Comparison of ENCODE assay signal across 9 cellular contexts in the genomic region with DNA sequence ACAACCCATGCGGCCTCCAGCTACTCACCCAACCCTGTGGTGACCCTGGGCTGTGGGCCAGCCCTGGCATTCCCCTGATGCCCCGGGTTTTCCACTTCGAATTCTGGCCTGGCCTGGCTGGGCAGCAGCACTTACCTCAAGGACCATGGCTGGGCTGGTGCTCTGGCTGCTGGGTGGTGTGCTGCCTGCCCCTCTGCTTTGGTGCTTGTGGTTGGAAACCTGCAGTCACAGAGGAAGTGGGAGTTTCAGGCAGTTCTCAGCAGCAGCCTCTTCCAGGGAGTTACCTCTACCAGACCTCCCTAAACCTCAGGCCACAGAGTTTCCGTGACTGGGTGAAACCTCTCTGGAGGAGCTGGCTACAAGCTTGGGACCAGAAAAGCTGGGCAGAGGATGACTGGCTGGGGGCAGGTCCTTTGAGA.
DNase-seq lines count a peak whose midpoint lies in the region; ATAC-seq, FAIRE-seq and TF ChIP-seq lines count a peak whose summit lies in the region.
"Had no signal": no experiment of that assay in that cellular context is flagged by ENCODE, and none has a peak within 500 bp of the region (broad histone marks: within the 10 kb centered on the region; RNA-seq: fewer than 3 reads in every experiment).

A gene (minus strand): TSS at position 209 of the 419 bp plus-strand sequence. CDS start 62 bp downstream, at position 147.

- in situ Hi-C loops in GM13976 (cut with MboI; ENCODE audit: low sequenced_read_pairs, unreplicated experiment) = no loop called here

- peak; percentile 58 for DNase-seq in GM13976 (ENCODE audit: low spot score)
- peak; percentile 43 for DNase-seq in RCC 7860 (ENCODE audit: low spot score)
- peak; percentile 86 for DNase-seq in activated effector memory CD4-positive, alpha-beta T cell treated with anti-CD3 and anti-CD28 coated beads, Interleukin-2, amount 50 U/mL, for 16 hours
- peak; percentile 40 to 66 for DNase-seq in stimulated activated CD4-positive, alpha-beta T cell treated with anti-CD3 and anti-CD28 coated beads, Interleukin-12 subunit alpha, Interleukin-12 subunit beta, amount 100 ng/mL, for 24 hours (ENCODE audit: low read depth in 2 of 2)
- no peak for DNase-seq in globus pallidus (ENCODE audit: low spot score)
- no peak for DNase-seq in SHP77 treated with DMSO at 0.1 percent for 48 hours (lab: John Stamatoyannopoulos, UW)
- DNase-seq in NCI-H69 (lab: John Stamatoyannopoulos, UW) = no peak

- ATAC-seq in HG02763 (IDR thresholded peaks at IDR 0.05; ENCODE audit: unreplicated experiment) = peak; percentile 58

- no peak for FAIRE-seq in RCC 7860 (lab: Jason Lieb, UNC)
- FAIRE-seq: H1 had no signal

- no peak for TF ChIP-seq CTCF in GM13976 (IDR thresholded peaks at IDR 0.05; ENCODE audit: borderline replicate concordance, control extremely low read depth, extremely low read depth, insufficient read depth, missing control alignments)

Comparison
In these comparisons a context has a peak if more than half of its experiments do, and no peak if none do; other contexts are left out.
1. DNase-seq: peak in GM13976 (single experiment), RCC 7860 (single experiment), activated effector memory CD4-positive, alpha-beta T cell treated with anti-CD3 and anti-CD28 coated beads, Interleukin-2, amount 50 U/mL, for 16 hours (single experiment) and stimulated activated CD4-positive, alpha-beta T cell treated with anti-CD3 and anti-CD28 coated beads, Interleukin-12 subunit alpha, Interleukin-12 subunit beta, amount 100 ng/mL, for 24 hours (2 of 2); none in globus pallidus (single experiment), SHP77 treated with DMSO at 0.1 percent for 48 hours (single experiment) and NCI-H69 (single experiment).